ENCODE assay signal across 11 cellular contexts in the genomic region with DNA sequence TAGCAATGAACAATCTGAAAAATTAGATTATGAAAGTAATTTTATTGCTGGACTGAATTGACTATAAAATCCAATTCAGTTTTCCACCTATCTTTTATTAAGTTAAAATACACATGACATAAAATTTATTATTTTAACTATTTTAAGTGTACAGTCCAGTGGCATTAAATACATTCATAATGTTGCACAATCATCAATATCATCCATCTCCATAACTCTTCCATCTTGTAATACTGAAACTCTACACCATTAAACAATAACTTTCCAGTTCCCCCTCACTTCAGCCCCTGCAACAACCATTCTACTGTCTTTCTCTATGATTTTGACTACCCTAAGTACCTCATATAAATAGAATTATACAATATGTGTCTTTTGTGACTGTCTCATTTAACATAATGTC.
"Had no signal": no experiment of that assay in that cellular context is flagged by ENCODE, and none has a peak within 500 bp of the region (broad histone marks: within the 10 kb centered on the region; RNA-seq: fewer than 3 reads in every experiment).

No MANE protein-coding gene starts in this region.

- H3K9ac ChIP-seq: GM23248 had no signal

- FAIRE-seq: H1, H54 had no signal

- H3K4me2 ChIP-seq: GM23338 had no signal

- H3K27ac ChIP-seq: GM23248 had no signal

- H3K4me1 ChIP-seq: HAP-1 had no signal

- H3K36me3 ChIP-seq: HAP-1 had no signal

- DNase-seq: GM23248, GOT3, H7, H9, HCEC 1CT, HFFc6 had no signal

- H3K4me3 ChIP-seq: GM23248, GM23338, HAP-1 had no signal

- H3K9me3 ChIP-seq: HAP-1 had no signal

- ATAC-seq: GM23338, HCT116 had no signal

- H2AFZ ChIP-seq: GM23248, GM23338 had no signal
